Comparison of ENCODE assay signal across 23 cellular contexts in genomic region chr4:101556845-101557244, GRCh38.
DNase-seq lines count a peak whose midpoint lies in the region; ATAC-seq and TF ChIP-seq lines count a peak whose summit lies in the region.
"Had no signal": no experiment of that assay in that cellular context is flagged by ENCODE, and none has a peak within 500 bp of the region (broad histone marks: within the 10 kb centered on the region; RNA-seq: fewer than 3 reads in every experiment).

No MANE protein-coding gene starts in this region.

- CTCF ChIA-PET in activated CD8-positive, alpha-beta T cell treated with anti-CD3 and anti-CD28 coated beads for 36 hours (lab: Charles Lee) = no interaction called here
- CTCF ChIA-PET in activated CD8-positive, alpha-beta T cell treated with anti-CD3 and anti-CD28 coated beads, Interleukin-2, amount 10 ng/mL, durations not matched to agents 7 days and 5 days (lab: Charles Lee) = no interaction called here
- CTCF ChIA-PET in CD8-positive, alpha-beta memory T cell (lab: Charles Lee) = no interaction called here

- peaks cover 5% of the 10 kb centered on the region for H3K36me3 Mint-ChIP-seq in activated CD8-positive, alpha-beta T cell treated with anti-CD3 and anti-CD28 coated beads for 36 hours (ENCODE audit: low read depth)
- no peaks in the 10 kb centered on the region for H3K36me3 Mint-ChIP-seq in activated CD8-positive, alpha-beta T cell treated with anti-CD3 and anti-CD28 coated beads, Interleukin-2, amount 10 ng/mL, durations not matched to agents 7 days and 5 days (ENCODE audit: low read depth)
- H3K36me3 Mint-ChIP-seq in naive B cell = peaks cover 6 to 24% of the 10 kb centered on the region in 2 donors
- H3K36me3 Mint-ChIP-seq in CD8-positive, alpha-beta memory T cell = peaks cover 0 to 16% (median 0%) of the 10 kb centered on the region in 3 donors
- H3K36me3 Mint-ChIP-seq: brain had no signal

- no peak overlapping the region for H3K4me3 Mint-ChIP-seq in activated CD8-positive, alpha-beta T cell treated with anti-CD3 and anti-CD28 coated beads for 36 hours
- no peak overlapping the region for H3K4me3 Mint-ChIP-seq in activated CD8-positive, alpha-beta T cell treated with anti-CD3 and anti-CD28 coated beads, Interleukin-2, amount 10 ng/mL, durations not matched to agents 7 days and 5 days
- H3K4me3 Mint-ChIP-seq in naive B cell = peak overlapping the region in 1 of 8 donors; percentile 30
- H3K4me3 Mint-ChIP-seq in CD8-positive, alpha-beta memory T cell = no peak overlapping the region
- H3K4me3 Mint-ChIP-seq: brain; CD4-positive, alpha-beta T cell; dendritic cell treated with granulocyte-macrophage colony-stimulating factor and Interleukin-4, amounts not matched to agents 40 ng/mL and 50 ng/mL, for 4 days; endodermal cell; T-helper 1 cell treated with Interleukin-12 subunit alpha and Interleukin-12 subunit beta and Interleukin-4 antibody, amounts not matched to agents 30 μg/mL and 1 μg/mL, for 36 hours had no signal

- peak; percentile 77 for ATAC-seq in activated CD8-positive, alpha-beta T cell treated with anti-CD3 and anti-CD28 coated beads for 36 hours
- ATAC-seq in activated CD8-positive, alpha-beta T cell treated with anti-CD3 and anti-CD28 coated beads, Interleukin-2, amount 10 ng/mL, durations not matched to agents 7 days and 5 days = no peak
- peak; percentile 97 to 98 for ATAC-seq in naive B cell (ENCODE audit: low read depth in 2 of 2)
- no peak for ATAC-seq in right cardiac atrium
- ATAC-seq: left lobe of liver had no signal

- TF ChIP-seq CTCF in activated CD8-positive, alpha-beta T cell treated with anti-CD3 and anti-CD28 coated beads for 36 hours (IDR thresholded peaks at IDR 0.05) = no peak
- TF ChIP-seq CTCF in GM12864 (IDR thresholded peaks at IDR 0.05; ENCODE audit: low read depth, low read length, missing control alignments) = no peak
- TF ChIP-seq CTCF in ovary (IDR thresholded peaks at IDR 0.05) = no peak

- in situ Hi-C loops in SK-MEL-5 (cut with HindIII; ENCODE audit: low pct_unique_long_range_greater_than_20kb, low sequenced_read_pairs) = no loop called here

- no peak overlapping the region for H3K27ac Mint-ChIP-seq in activated CD8-positive, alpha-beta T cell treated with anti-CD3 and anti-CD28 coated beads for 36 hours
- H3K27ac Mint-ChIP-seq in activated CD8-positive, alpha-beta T cell treated with anti-CD3 and anti-CD28 coated beads, Interleukin-2, amount 10 ng/mL, durations not matched to agents 7 days and 5 days = no peak overlapping the region
- peak overlapping the region; percentile 51 to 84 (median 76) for H3K27ac Mint-ChIP-seq in naive B cell
- no peak overlapping the region for H3K27ac Mint-ChIP-seq in CD8-positive, alpha-beta memory T cell
- H3K27ac Mint-ChIP-seq: brain; CD4-positive, alpha-beta T cell; dendritic cell treated with granulocyte-macrophage colony-stimulating factor and Interleukin-4, amounts not matched to agents 40 ng/mL and 50 ng/mL, for 4 days; endodermal cell; T-helper 1 cell treated with Interleukin-12 subunit alpha and Interleukin-12 subunit beta and Interleukin-4 antibody, amounts not matched to agents 30 μg/mL and 1 μg/mL, for 36 hours had no signal

- H3K27me3 Mint-ChIP-seq in activated CD8-positive, alpha-beta T cell treated with anti-CD3 and anti-CD28 coated beads for 36 hours = peaks cover 17% of the 10 kb centered on the region
- no peaks in the 10 kb centered on the region for H3K27me3 Mint-ChIP-seq in activated CD8-positive, alpha-beta T cell treated with anti-CD3 and anti-CD28 coated beads, Interleukin-2, amount 10 ng/mL, durations not matched to agents 7 days and 5 days (ENCODE audit: low read depth)
- no peaks in the 10 kb centered on the region for H3K27me3 Mint-ChIP-seq in naive B cell
- peaks cover 17 to 27% of the 10 kb centered on the region in 2 donors for H3K27me3 Mint-ChIP-seq in CD8-positive, alpha-beta memory T cell
- H3K27me3 Mint-ChIP-seq: dendritic cell treated with granulocyte-macrophage colony-stimulating factor and Interleukin-4, amounts not matched to agents 40 ng/mL and 50 ng/mL, for 4 days had no signal

- H3K36me3 ChIP-seq in CD8-positive, alpha-beta memory T cell (ENCODE audit: insufficient read depth, low read length) = no peaks in the 10 kb centered on the region
- H3K36me3 ChIP-seq in ovary = no peaks in the 10 kb centered on the region

- WGBS in right cardiac atrium = 70% methylated on average over 4 of the region's 4 CpGs
- WGBS in ovary, 3 donors = 77 to 81% (median 79%) methylated on average over 4 of the region's 4 CpGs

- H3K4me3 ChIP-seq in GM12864 (ENCODE audit: low read depth, low read length) (no peak overlapping the region), right cardiac atrium (ENCODE audit: low read length) (no peak overlapping the region), ovary (no peak overlapping the region)
- no peak overlapping the region for H3K4me3 ChIP-seq in CD8-positive, alpha-beta memory T cell (ENCODE audit: low read length)
- H3K4me3 ChIP-seq: smooth muscle cell had no signal

- TF ChIP-seq POLR2A in ovary (IDR thresholded peaks at IDR 0.05) = no peak

- DNase-seq in activated CD8-positive, alpha-beta T cell treated with anti-CD3 and anti-CD28 coated beads for 36 hours = peak; percentile 29
- no peak for DNase-seq in activated CD8-positive, alpha-beta T cell treated with anti-CD3 and anti-CD28 coated beads, Interleukin-2, amount 10 ng/mL, durations not matched to agents 7 days and 5 days
- DNase-seq in GM12864 (ENCODE audit: low read depth) = peak; percentile 0
- DNase-seq in SK-MEL-5 (ENCODE audit: low read depth, low spot score) = peak; percentile 0
- peak; percentile 53 for DNase-seq in naive B cell
- DNase-seq in CD8-positive, alpha-beta memory T cell = no peak
- no peak for DNase-seq in right cardiac atrium
- DNase-seq in ovary = no peak
- DNase-seq: activated CD4-positive, alpha-beta T cell treated with anti-CD3 and anti-CD28 coated beads for 1 hour; activated CD8-positive, alpha-beta memory T cell treated with anti-CD3 and anti-CD28 coated beads for 24 hours; activated gamma-delta T cell treated with Interleukin-2 at 50 U/mL for 16 hours; activated T-cell treated with anti-CD3 and anti-CD28 coated beads, Interleukin-2, amount 50 U/mL, for 1 hour; CD4-positive, alpha-beta T cell; endodermal cell; NCI-H1436; NCI-H2081; NCI-H2227 treated with DMSO at 0.1 percent for 48 hours; NCI-H526 had no signal

- peaks cover 2% of the 10 kb centered on the region for H3K4me1 Mint-ChIP-seq in activated CD8-positive, alpha-beta T cell treated with anti-CD3 and anti-CD28 coated beads for 36 hours (ENCODE audit: low read depth)
- no peaks in the 10 kb centered on the region for H3K4me1 Mint-ChIP-seq in activated CD8-positive, alpha-beta T cell treated with anti-CD3 and anti-CD28 coated beads, Interleukin-2, amount 10 ng/mL, durations not matched to agents 7 days and 5 days (ENCODE audit: low read depth)
- peaks cover 5 to 10% (median 6%) of the 10 kb centered on the region in 3 donors for H3K4me1 Mint-ChIP-seq in naive B cell
- no peaks in the 10 kb centered on the region for H3K4me1 Mint-ChIP-seq in CD8-positive, alpha-beta memory T cell
- H3K4me1 Mint-ChIP-seq: brain, endodermal cell had no signal

- H3K9me3 ChIP-seq in CD8-positive, alpha-beta memory T cell (ENCODE audit: low read length) = no peaks in the 10 kb centered on the region
- H3K9me3 ChIP-seq in right cardiac atrium (ENCODE audit: control insufficient read depth, low read length) (no peaks in the 10 kb centered on the region), ovary (no peaks in the 10 kb centered on the region)

- no peak for TF ChIP-seq EP300 in ovary (IDR thresholded peaks at IDR 0.05)

- no peaks in the 10 kb centered on the region for H3K27me3 ChIP-seq in CD8-positive, alpha-beta memory T cell (ENCODE audit: insufficient read depth, low read length, poor library complexity, severe bottlenecking)
- H3K27me3 ChIP-seq in right cardiac atrium (ENCODE audit: control insufficient read depth, insufficient read depth) (no peaks in the 10 kb centered on the region), ovary (no peaks in the 10 kb centered on the region)

- H3K27ac ChIP-seq in CD8-positive, alpha-beta memory T cell (ENCODE audit: low read depth, low read length) = no peak overlapping the region
- H3K27ac ChIP-seq in right cardiac atrium (ENCODE audit: low read length) (no peak overlapping the region), ovary (no peak overlapping the region)

- intact Hi-C loops in activated CD8-positive, alpha-beta T cell treated with anti-CD3 and anti-CD28 coated beads for 36 hours (cut with micrococcal nuclease) = no loop called here
- intact Hi-C loops in right cardiac atrium (cut with DNase I) (no loop called here), ovary (cut with DNase I) (no loop called here)

- POLR2A ChIA-PET in activated CD8-positive, alpha-beta T cell treated with anti-CD3 and anti-CD28 coated beads for 36 hours (lab: Charles Lee) = no interaction called here
- POLR2A ChIA-PET in activated CD8-positive, alpha-beta T cell treated with anti-CD3 and anti-CD28 coated beads, Interleukin-2, amount 10 ng/mL, durations not matched to agents 7 days and 5 days (lab: Charles Lee) = no interaction called here
- POLR2A ChIA-PET in CD8-positive, alpha-beta memory T cell (lab: Charles Lee) = no interaction called here

- H3K9me3 Mint-ChIP-seq in activated CD8-positive, alpha-beta T cell treated with anti-CD3 and anti-CD28 coated beads for 36 hours = peaks cover 22% of the 10 kb centered on the region
- peaks cover 11% of the 10 kb centered on the region for H3K9me3 Mint-ChIP-seq in activated CD8-positive, alpha-beta T cell treated with anti-CD3 and anti-CD28 coated beads, Interleukin-2, amount 10 ng/mL, durations not matched to agents 7 days and 5 days (ENCODE audit: insufficient read depth)
- H3K9me3 Mint-ChIP-seq in naive B cell = peaks cover 11 to 62% (median 49%) of the 10 kb centered on the region in 7 donors
- peaks cover 5 to 19% (median 12%) of the 10 kb centered on the region in 5 donors for H3K9me3 Mint-ChIP-seq in CD8-positive, alpha-beta memory T cell

- H3K4me1 ChIP-seq in CD8-positive, alpha-beta memory T cell (ENCODE audit: insufficient read depth, low read length) = no peaks in the 10 kb centered on the region
- H3K4me1 ChIP-seq in right cardiac atrium (ENCODE audit: control insufficient read depth, insufficient read depth, low read length) (no peaks in the 10 kb centered on the region), ovary (ENCODE audit: insufficient read depth) (no peaks in the 10 kb centered on the region)

Comparison
In these comparisons a context has a peak if more than half of its experiments do, and no peak if none do; other contexts are left out.
1. ATAC-seq: peak in activated CD8-positive, alpha-beta T cell treated with anti-CD3 and anti-CD28 coated beads for 36 hours (single experiment) and naive B cell (2 of 2); none in activated CD8-positive, alpha-beta T cell treated with anti-CD3 and anti-CD28 coated beads, Interleukin-2, amount 10 ng/mL, durations not matched to agents 7 days and 5 days (single experiment) and right cardiac atrium (0 of 2).
2. DNase-seq: peak in activated CD8-positive, alpha-beta T cell treated with anti-CD3 and anti-CD28 coated beads for 36 hours (single experiment), GM12864 (single experiment), SK-MEL-5 (single experiment) and naive B cell (single experiment); none in activated CD8-positive, alpha-beta T cell treated with anti-CD3 and anti-CD28 coated beads, Interleukin-2, amount 10 ng/mL, durations not matched to agents 7 days and 5 days (single experiment), CD8-positive, alpha-beta memory T cell (0 of 5), right cardiac atrium (0 of 3) and ovary (0 of 5).
3. H3K27ac Mint-ChIP-seq: peak in naive B cell (6 of 6); none in activated CD8-positive, alpha-beta T cell treated with anti-CD3 and anti-CD28 coated beads for 36 hours (single experiment), activated CD8-positive, alpha-beta T cell treated with anti-CD3 and anti-CD28 coated beads, Interleukin-2, amount 10 ng/mL, durations not matched to agents 7 days and 5 days (single experiment) and CD8-positive, alpha-beta memory T cell (0 of 8).